ENCODE assay signal across 22 cellular contexts in genomic region chr21:31484219-31484618, GRCh38.
"Had no signal": no experiment of that assay in that cellular context is flagged by ENCODE, and none has a peak within 500 bp of the region (broad histone marks: within the 10 kb centered on the region; RNA-seq: fewer than 3 reads in every experiment).

No MANE protein-coding gene starts in this region.

- H3K9ac ChIP-seq: parathyroid adenoma had no signal

- ATAC-seq: activated CD4-positive, alpha-beta T cell treated with anti-CD3 and anti-CD28 coated beads for 36 hours; activated CD8-positive, alpha-beta memory T cell treated with anti-CD3 and anti-CD28 coated beads, Interleukin-2, amount 10 ng/mL, durations not matched to agents 7 days and 5 days; left colon; lower lobe of right lung; stimulated activated memory B cell treated with anti-CD40 and anti-IgM and Interleukin-4, amounts not matched to agents 10 μg/mL and 1 μg/mL and 100 μg/mL, for 72 hours had no signal

- H3K9me3 Mint-ChIP-seq: natural killer cell treated with Interleukin-12 subunit alpha and Interleukin-12 subunit beta and Interleukin-15 and Interleukin-18, amount 100 ng/mL, for 72 hours had no signal

- H3K4me3 Mint-ChIP-seq: activated CD4-positive, alpha-beta T cell treated with anti-CD3 and anti-CD28 coated beads for 36 hours; activated CD8-positive, alpha-beta memory T cell treated with anti-CD3 and anti-CD28 coated beads, Interleukin-2, amount 10 ng/mL, durations not matched to agents 7 days and 5 days; activated naive CD8-positive, alpha-beta T cell treated with anti-CD3 and anti-CD28 coated beads for 36 hours; mesothelial cell of epicardium; natural killer cell treated with Interleukin-12 subunit alpha and Interleukin-12 subunit beta and Interleukin-15 and Interleukin-18, amount 100 ng/mL, for 72 hours; stimulated activated memory B cell treated with anti-CD40 and anti-IgM and Interleukin-4, amounts not matched to agents 10 μg/mL and 1 μg/mL and 100 μg/mL, for 72 hours had no signal

- H3K27ac Mint-ChIP-seq: activated CD4-positive, alpha-beta T cell treated with anti-CD3 and anti-CD28 coated beads for 36 hours; activated CD8-positive, alpha-beta memory T cell treated with anti-CD3 and anti-CD28 coated beads, Interleukin-2, amount 10 ng/mL, durations not matched to agents 7 days and 5 days; activated naive CD8-positive, alpha-beta T cell treated with anti-CD3 and anti-CD28 coated beads for 36 hours; mesothelial cell of epicardium; natural killer cell treated with Interleukin-12 subunit alpha and Interleukin-12 subunit beta and Interleukin-15 and Interleukin-18, amount 100 ng/mL, for 72 hours; stimulated activated memory B cell treated with anti-CD40 and anti-IgM and Interleukin-4, amounts not matched to agents 10 μg/mL and 1 μg/mL and 100 μg/mL, for 72 hours had no signal

- H3K27ac ChIP-seq: epithelial cell of prostate, hepatocyte, lower lobe of right lung, neutrophil, parathyroid adenoma, sigmoid colon, VCaP had no signal

- H3K27me3 ChIP-seq: dorsolateral prefrontal cortex, hepatocyte, neutrophil, sigmoid colon had no signal

- H3K4me1 Mint-ChIP-seq: activated CD4-positive, alpha-beta T cell treated with anti-CD3 and anti-CD28 coated beads for 36 hours; activated CD8-positive, alpha-beta memory T cell treated with anti-CD3 and anti-CD28 coated beads, Interleukin-2, amount 10 ng/mL, durations not matched to agents 7 days and 5 days; activated naive CD8-positive, alpha-beta T cell treated with anti-CD3 and anti-CD28 coated beads for 36 hours; stimulated activated memory B cell treated with anti-CD40 and anti-IgM and Interleukin-4, amounts not matched to agents 10 μg/mL and 1 μg/mL and 100 μg/mL, for 72 hours had no signal

- H3K36me3 ChIP-seq: lower lobe of right lung, neutrophil, sigmoid colon had no signal

- H3K4me1 ChIP-seq: lower lobe of right lung, parathyroid adenoma, sigmoid colon had no signal

- DNase-seq: activated CD4-positive, alpha-beta T cell treated with anti-CD3 and anti-CD28 coated beads for 36 hours; activated CD4-positive, alpha-beta T cell treated with anti-CD3 and anti-CD28 coated beads, Interleukin-2, amount 50 U/mL, for 48 hours; activated CD8-positive, alpha-beta memory T cell treated with anti-CD3 and anti-CD28 coated beads, Interleukin-2, amount 10 ng/mL, durations not matched to agents 7 days and 5 days; activated naive CD4-positive, alpha-beta T cell; activated naive CD8-positive, alpha-beta T cell treated with anti-CD3 and anti-CD28 coated beads for 36 hours; amniotic stem cell; foreskin fibroblast; islet precursor cell; left colon; lower lobe of right lung; sigmoid colon; stimulated activated CD4-positive, alpha-beta T cell treated with anti-CD3 and anti-CD28 coated beads, Interleukin-4, amount 100 ng/mL, for 4 hours; T-helper 2 cell had no signal

- H3K4me3 ChIP-seq: dorsolateral prefrontal cortex, hepatocyte, lower lobe of right lung, sigmoid colon had no signal

- H3K27me3 Mint-ChIP-seq: activated CD4-positive, alpha-beta T cell treated with anti-CD3 and anti-CD28 coated beads for 36 hours; activated CD8-positive, alpha-beta memory T cell treated with anti-CD3 and anti-CD28 coated beads, Interleukin-2, amount 10 ng/mL, durations not matched to agents 7 days and 5 days; activated naive CD8-positive, alpha-beta T cell treated with anti-CD3 and anti-CD28 coated beads for 36 hours; natural killer cell treated with Interleukin-12 subunit alpha and Interleukin-12 subunit beta and Interleukin-15 and Interleukin-18, amount 100 ng/mL, for 72 hours had no signal
